In the genomic region with DNA sequence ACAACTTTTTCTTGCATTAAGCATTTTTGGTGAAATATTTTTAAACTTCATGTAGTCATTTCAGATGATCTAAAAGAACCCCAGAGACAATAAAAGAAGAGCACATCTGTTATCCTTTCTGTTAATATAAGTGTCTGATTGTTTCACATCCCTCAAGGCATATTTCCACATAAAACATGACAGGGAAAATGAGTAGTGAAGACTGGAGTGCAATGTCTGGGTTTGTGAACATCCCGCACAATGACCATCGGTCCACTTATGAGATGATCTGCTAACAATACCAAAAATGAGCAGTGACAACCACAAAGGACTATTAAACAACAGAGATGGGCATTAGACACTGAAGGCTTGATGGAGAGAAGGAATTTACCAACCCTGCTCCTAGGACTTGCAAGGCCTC, we compare ENCODE assay signal across 23 cellular contexts.
"Had no signal": no experiment of that assay in that cellular context is flagged by ENCODE, and none has a peak within 500 bp of the region (broad histone marks: within the 10 kb centered on the region; RNA-seq: fewer than 3 reads in every experiment).

No MANE protein-coding gene starts in this region.

- DNase-seq: KBM-7, MG63, NCI-H1092, NCI-H1105 treated with DMSO at 0.1 percent for 48 hours, NCI-H1417 treated with DMSO at 0.1 percent for 48 hours, NCI-H146, NCI-H1694 treated with DMSO at 0.1 percent for 48 hours, NCI-H1930, NCI-H2081, NCI-H2107, NCI-H2171, NCI-H226, NCI-H446, NCI-H510A, NCI-H524 treated with DMSO at 0.1 percent for 48 hours, NCI-H69, NCI-H774, SHP77, SW 1271, T-cell had no signal

- H3K27me3 Mint-ChIP-seq: T-cell had no signal

- H3K4me3 Mint-ChIP-seq: T-cell; T-helper 1 cell treated with Interleukin-12 subunit alpha and Interleukin-12 subunit beta and Interleukin-4 antibody, amounts not matched to agents 30 μg/mL and 1 μg/mL, for 36 hours had no signal

- ATAC-seq: T-cell had no signal

- H3K27me3 ChIP-seq: MG63 had no signal

- H3K4me3 ChIP-seq: MG63 had no signal

- H3K27ac ChIP-seq: HL-60, RWPE1 had no signal

- H3K36me3 ChIP-seq: MG63 had no signal

- H3K36me3 Mint-ChIP-seq: T-cell had no signal

- H3K27ac Mint-ChIP-seq: T-cell; T-helper 1 cell treated with Interleukin-12 subunit alpha and Interleukin-12 subunit beta and Interleukin-4 antibody, amounts not matched to agents 30 μg/mL and 1 μg/mL, for 36 hours had no signal

- H3K4me1 Mint-ChIP-seq: T-cell had no signal
